Comparison of ENCODE assay signal across 8 cellular contexts in genomic region chr6:35496851-35497570, GRCh38. TPM values are rescaled to one million over a fixed set of nuclear protein-coding genes. Genes with fewer than 3 reads are reported as not detected.
DNase-seq lines count a peak whose midpoint lies in the region; ATAC-seq and TF ChIP-seq lines count a peak whose summit lies in the region.

Gene TEAD3 (minus strand): TSS chr6:35497079.

- H3K4me3 ChIP-seq in BE2C (ENCODE audit: low read depth, low read length), result peak within 1 kb of the TSS; percentile 70

- H3K27ac Mint-ChIP-seq in activated naive CD4-positive, alpha-beta T cell treated with anti-CD3 and anti-CD28 coated beads, Interleukin-2, amount 50 U/mL, for 72 hours, result no peak within 1 kb of the TSS

- TF ChIP-seq CTCF in BE2C (IDR thresholded peaks at IDR 0.05; ENCODE audit: low read depth, low read length), result no peak

- DNase-seq in BE2C, result peak; percentile 61
- DNase-seq in RPMI7951 (ENCODE audit: low read depth), result peak; percentile 66
- DNase-seq in activated naive CD4-positive, alpha-beta T cell treated with anti-CD3 and anti-CD28 coated beads, Interleukin-2, amount 50 U/mL, for 72 hours (ENCODE audit: low spot score in 2 of 2), result peak; percentile 64 to 71
- DNase-seq in cardiac septum (ENCODE audit: low spot score), result no peak
- DNase-seq in posterior vena cava (ENCODE audit: low spot score), result no peak

- no peaks in the 10 kb centered on the region for H3K36me3 Mint-ChIP-seq in activated naive CD4-positive, alpha-beta T cell treated with anti-CD3 and anti-CD28 coated beads, Interleukin-2, amount 50 U/mL, for 72 hours

- intact Hi-C loops in cardiac septum (cut with DNase I), result no loop called here
- intact Hi-C loops in posterior vena cava (cut with DNase I), result no loop called here

- H3K36me3 ChIP-seq in BE2C, result no peaks in the 10 kb centered on the region

- H3K9me3 Mint-ChIP-seq in activated naive CD4-positive, alpha-beta T cell treated with anti-CD3 and anti-CD28 coated beads, Interleukin-2, amount 50 U/mL, for 72 hours, result no peaks in the 10 kb centered on the region

- peaks cover 23% of the 10 kb centered on the region for H3K4me1 ChIP-seq in BE2C

- ATAC-seq in GM21529 (IDR thresholded peaks at IDR 0.05; ENCODE audit: unreplicated experiment) (peak; percentile 50), GM19351 (IDR thresholded peaks at IDR 0.05; ENCODE audit: unreplicated experiment) (no peak), HG02840 (IDR thresholded peaks at IDR 0.05; ENCODE audit: low FRiP score, unreplicated experiment) (no peak)
- ATAC-seq in activated naive CD4-positive, alpha-beta T cell treated with anti-CD3 and anti-CD28 coated beads, Interleukin-2, amount 50 U/mL, for 72 hours, result peak; percentile 72 to 80

- H3K9me3 ChIP-seq in BE2C, result no peaks in the 10 kb centered on the region

- H3K27me3 ChIP-seq in BE2C, result no peaks in the 10 kb centered on the region

RNA-seq across cellular contexts. Expression of gene TEAD3, which starts in this region (rescaled TPM):
- 24.8 TPM for polyA plus RNA-seq in BE2C (2012; ENCODE audit: insufficient read depth, insufficient read length, low read depth)
- total RNA-seq in RPMI7951 (2014; rRNA removed; shearing (Covaris generic)), result 5.6 and 6.1 TPM in 2 replicates
- total RNA-seq in activated naive CD4-positive, alpha-beta T cell treated with anti-CD3 and anti-CD28 coated beads, Interleukin-2, amount 50 U/mL, for 72 hours, result 1 to 10 TPM; 1.5 to 2.4 TPM
- total RNA-seq in cardiac septum (63.3 TPM), posterior vena cava (10 to 100 TPM; 69.8 to 73.8 TPM)

Comparison
In these comparisons a context has a peak if more than half of its experiments do, and no peak if none do; other contexts are left out.
1. DNase-seq: peak in BE2C (single experiment), RPMI7951 (single experiment) and activated naive CD4-positive, alpha-beta T cell treated with anti-CD3 and anti-CD28 coated beads, Interleukin-2, amount 50 U/mL, for 72 hours (2 of 2); none in cardiac septum (single experiment) and posterior vena cava (single experiment).
2. ATAC-seq: peak in GM21529 (single experiment) and activated naive CD4-positive, alpha-beta T cell treated with anti-CD3 and anti-CD28 coated beads, Interleukin-2, amount 50 U/mL, for 72 hours (2 of 2); none in GM19351 (single experiment) and HG02840 (single experiment).